Comparison of ENCODE assay signal across 25 cellular contexts in genomic region chr9:22159590-22159989, GRCh38.
DNase-seq lines count a peak whose midpoint lies in the region; FAIRE-seq and TF ChIP-seq lines count a peak whose summit lies in the region.
"Had no signal": no experiment of that assay in that cellular context is flagged by ENCODE, and none has a peak within 500 bp of the region (broad histone marks: within the 10 kb centered on the region; RNA-seq: fewer than 3 reads in every experiment).

No MANE protein-coding gene starts in this region.

- peaks cover 29% of the 10 kb centered on the region for H3K4me1 ChIP-seq in keratinocyte (ENCODE audit: control insufficient read depth, extremely low read depth, insufficient read depth, low read length)
- H3K4me1 ChIP-seq: gastroesophageal sphincter had no signal

- H3K9me1 ChIP-seq in keratinocyte (ENCODE audit: control insufficient read depth, extremely low read depth, insufficient read depth, low read length), result no peaks in the 10 kb centered on the region

- H3K4me3 ChIP-seq in keratinocyte (ENCODE audit: control insufficient read depth in 2 of 3, extremely low read depth in 1 of 3, insufficient read depth in 2 of 3, low read depth in 1 of 3, low read length in 3 of 3), result no peak overlapping the region
- H3K4me3 ChIP-seq: esophagus squamous epithelium, gastroesophageal sphincter had no signal

- dilution Hi-C loops in keratinocyte (cut with MboI; ENCODE audit: extremely low pct_ligation_motif_present, low sequenced_read_pairs), result no loop called here

- peak overlapping the region; percentile 40 for H3K27ac ChIP-seq in keratinocyte (ENCODE audit: control insufficient read depth, insufficient read depth, low read length)

- TF ChIP-seq CTCF in keratinocyte (optimal IDR thresholded peaks at IDR 0.05 in 1 of 3, IDR thresholded peaks at IDR 0.05 in 1 of 3, conservative IDR thresholded peaks at IDR 0.05 in 1 of 3; ENCODE audit: extremely low read depth in 1 of 3, insufficient read depth in 2 of 3, low read length in 3 of 3), result no peak

- H3K79me2 ChIP-seq in keratinocyte (ENCODE audit: control insufficient read depth, insufficient read depth, low read length), result no peaks in the 10 kb centered on the region

- H4K20me1 ChIP-seq in keratinocyte (ENCODE audit: control insufficient read depth, extremely low read depth, insufficient read depth, low read length), result no peaks in the 10 kb centered on the region

- peaks cover 8% of the 10 kb centered on the region for H3K4me1 Mint-ChIP-seq in activated naive CD8-positive, alpha-beta T cell treated with anti-CD3 and anti-CD28 coated beads for 36 hours

- no peak overlapping the region for H3K4me2 ChIP-seq in keratinocyte (ENCODE audit: control insufficient read depth, extremely low read depth, insufficient read depth, low read depth, low read length)

- H2AFZ ChIP-seq in keratinocyte (ENCODE audit: control insufficient read depth, low read length), result peak overlapping the region; percentile 4

- H3K9ac ChIP-seq in keratinocyte (ENCODE audit: control insufficient read depth, extremely low read depth, insufficient read depth, low read length), result no peak overlapping the region

- peaks cover 9% of the 10 kb centered on the region for H3K27me3 Mint-ChIP-seq in activated naive CD8-positive, alpha-beta T cell treated with anti-CD3 and anti-CD28 coated beads for 36 hours
- H3K27me3 Mint-ChIP-seq: progenitor cell of endocrine pancreas, type B pancreatic cell had no signal

- H3K36me3 Mint-ChIP-seq in activated naive CD8-positive, alpha-beta T cell treated with anti-CD3 and anti-CD28 coated beads for 36 hours, result no peaks in the 10 kb centered on the region
- H3K36me3 Mint-ChIP-seq: type B pancreatic cell had no signal

- H3K4me3 Mint-ChIP-seq in activated naive CD8-positive, alpha-beta T cell treated with anti-CD3 and anti-CD28 coated beads for 36 hours, result no peak overlapping the region
- H3K4me3 Mint-ChIP-seq: activated T-cell treated with anti-CD3 and anti-CD28 coated beads, Interleukin-2, amount 50 U/mL, for 4 hours; type B pancreatic cell had no signal

- H3K9me3 ChIP-seq in keratinocyte (ENCODE audit: control insufficient read depth, low read depth, low read length), result no peaks in the 10 kb centered on the region
- H3K9me3 ChIP-seq: esophagus squamous epithelium, gastroesophageal sphincter had no signal

- DNase-seq in SKM-1 treated with dmso at 0.1 percent for 144 hours (lab: John Stamatoyannopoulos, UW; ENCODE audit: unreplicated experiment) (peak; percentile 48), SKM-1 (lab: John Stamatoyannopoulos, UW; ENCODE audit: unreplicated experiment) (no peak), OCI-M1 (lab: John Stamatoyannopoulos, UW) (peak; percentile 59), keratinocyte (ENCODE audit: low read depth, low spot score) (no peak), UCSD-AML1 (lab: John Stamatoyannopoulos, UW; ENCODE audit: unreplicated experiment) (no peak), COR-L47 (lab: John Stamatoyannopoulos, UW) (no peak)
- no peak for DNase-seq in activated naive CD8-positive, alpha-beta T cell treated with anti-CD3 and anti-CD28 coated beads for 36 hours
- DNase-seq in stimulated activated CD4-positive, alpha-beta T cell treated with anti-CD3 and anti-CD28 coated beads, Interleukin-2, amount 100 ng/mL, for 24 hours, result no peak
- DNase-seq: activated CD4-positive, alpha-beta T cell treated with anti-CD3 and anti-CD28 coated beads for 48 hours; activated T-cell treated with anti-CD3 and anti-CD28 coated beads, Interleukin-2, amount 50 U/mL, for 4 hours; amniotic stem cell; effector memory CD4-positive, alpha-beta T cell; esophagus squamous epithelium; H7; NCI-H1417 treated with DMSO at 0.1 percent for 48 hours; NCI-H2081 treated with DMSO at 0.1 percent for 48 hours; NCI-H446 had no signal

- no peak for FAIRE-seq in keratinocyte (lab: Jason Lieb, UNC)
- FAIRE-seq: A204.1, colon, GM12892, islet of Langerhans, RCC 7860 had no signal

- no peaks in the 10 kb centered on the region for H3K36me3 ChIP-seq in keratinocyte (ENCODE audit: control insufficient read depth in 2 of 2, extremely low read depth in 1 of 2, insufficient read depth in 2 of 2, low read length in 2 of 2)
- H3K36me3 ChIP-seq: esophagus squamous epithelium, gastroesophageal sphincter had no signal

- no peaks in the 10 kb centered on the region for H3K9me3 Mint-ChIP-seq in activated naive CD8-positive, alpha-beta T cell treated with anti-CD3 and anti-CD28 coated beads for 36 hours
- H3K9me3 Mint-ChIP-seq: activated T-cell treated with anti-CD3 and anti-CD28 coated beads, Interleukin-2, amount 50 U/mL, for 4 hours; type B pancreatic cell had no signal

- H3K27ac Mint-ChIP-seq in activated naive CD8-positive, alpha-beta T cell treated with anti-CD3 and anti-CD28 coated beads for 36 hours, result no peak overlapping the region
- H3K27ac Mint-ChIP-seq: progenitor cell of endocrine pancreas had no signal

- no peaks in the 10 kb centered on the region for H3K27me3 ChIP-seq in keratinocyte (ENCODE audit: control insufficient read depth, extremely low read depth, insufficient read depth, low read length)
- H3K27me3 ChIP-seq: esophagus squamous epithelium, gastroesophageal sphincter had no signal

Comparison
In these comparisons a context has a peak if more than half of its experiments do, and no peak if none do; other contexts are left out.
1. DNase-seq: peak in SKM-1 treated with dmso at 0.1 percent for 144 hours (single experiment) and OCI-M1 (single experiment); none in SKM-1 (single experiment), keratinocyte (single experiment), activated naive CD8-positive, alpha-beta T cell treated with anti-CD3 and anti-CD28 coated beads for 36 hours (single experiment), UCSD-AML1 (single experiment), COR-L47 (single experiment) and stimulated activated CD4-positive, alpha-beta T cell treated with anti-CD3 and anti-CD28 coated beads, Interleukin-2, amount 100 ng/mL, for 24 hours (0 of 2).